9 cellular contexts compared by ENCODE assay signal in the genomic region with DNA sequence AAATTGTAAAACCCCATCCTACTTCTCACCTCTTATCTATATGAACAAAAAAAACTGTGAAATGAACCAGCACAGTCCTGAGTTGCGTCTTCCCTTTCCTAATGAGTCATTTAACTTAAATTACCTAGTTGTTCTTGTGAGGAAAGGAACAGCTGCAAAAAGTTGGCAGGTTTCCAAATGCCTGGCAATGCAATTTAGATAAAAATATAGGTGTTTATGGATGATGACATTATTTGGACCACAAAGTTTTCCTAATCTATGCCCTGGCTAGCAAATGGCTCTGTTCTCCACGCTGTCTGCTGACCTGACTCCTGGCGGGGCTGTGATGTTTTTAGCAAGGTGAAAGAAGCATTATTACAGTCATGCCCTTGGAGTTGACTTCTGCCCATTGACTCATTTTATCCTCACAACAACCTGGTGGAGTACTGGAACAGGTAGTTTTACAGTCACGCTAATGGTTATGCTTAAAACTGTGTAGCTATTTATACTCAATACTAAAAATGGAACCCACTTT. TPM values are rescaled to one million over a fixed set of nuclear protein-coding genes. Genes with fewer than 3 reads are reported as not detected.
DNase-seq lines count a peak whose midpoint lies in the region; ATAC-seq, FAIRE-seq and TF ChIP-seq lines count a peak whose summit lies in the region.
"Had no signal": no experiment of that assay in that cellular context is flagged by ENCODE, and none has a peak within 500 bp of the region (broad histone marks: within the 10 kb centered on the region; RNA-seq: fewer than 3 reads in every experiment).

No MANE protein-coding gene starts in this region.

- ATAC-seq in GM19372 (IDR thresholded peaks at IDR 0.05; ENCODE audit: low read depth, unreplicated experiment) (peak; percentile 64), HG03354 (IDR thresholded peaks at IDR 0.05; ENCODE audit: poor library complexity, severe bottlenecking, unreplicated experiment) (peak; percentile 79)
- ATAC-seq in stimulated activated naive B cell treated with anti-CD40 and anti-IgM and Interleukin-4, amounts not matched to agents 10 μg/mL and 1 μg/mL and 100 μg/mL, for 72 hours (replicated peaks) = peak; percentile 74 to 86

- H3K36me3 ChIP-seq in spleen = no peaks in the 10 kb centered on the region

- no peaks in the 10 kb centered on the region for H3K9me3 Mint-ChIP-seq in activated CD4-positive, alpha-beta memory T cell treated with anti-CD3 and anti-CD28 coated beads, Interleukin-2, amount 10 ng/mL, durations not matched to agents 7 days and 5 days
- no peaks in the 10 kb centered on the region for H3K9me3 Mint-ChIP-seq in stimulated activated naive B cell treated with anti-CD40 and anti-IgM and Interleukin-4, amounts not matched to agents 10 μg/mL and 1 μg/mL and 100 μg/mL, for 72 hours

- peaks cover 7% of the 10 kb centered on the region for H3K27me3 Mint-ChIP-seq in activated CD4-positive, alpha-beta memory T cell treated with anti-CD3 and anti-CD28 coated beads, Interleukin-2, amount 10 ng/mL, durations not matched to agents 7 days and 5 days
- peaks cover 8 to 9% of the 10 kb centered on the region in 2 donors for H3K27me3 Mint-ChIP-seq in stimulated activated naive B cell treated with anti-CD40 and anti-IgM and Interleukin-4, amounts not matched to agents 10 μg/mL and 1 μg/mL and 100 μg/mL, for 72 hours

- peak overlapping the region; percentile 12 for H3K27ac Mint-ChIP-seq in activated CD4-positive, alpha-beta memory T cell treated with anti-CD3 and anti-CD28 coated beads, Interleukin-2, amount 10 ng/mL, durations not matched to agents 7 days and 5 days
- peak overlapping the region; percentile 65 for H3K27ac Mint-ChIP-seq in stimulated activated naive B cell treated with anti-CD40 and anti-IgM and Interleukin-4, amounts not matched to agents 10 μg/mL and 1 μg/mL and 100 μg/mL, for 72 hours

- TF ChIP-seq POLR2A in GM12892 (IDR thresholded peaks at IDR 0.05; ENCODE audit: low read depth, low read length) (no peak), spleen (IDR thresholded peaks at IDR 0.05) (no peak)

- no peak overlapping the region for H3K4me3 Mint-ChIP-seq in activated CD4-positive, alpha-beta memory T cell treated with anti-CD3 and anti-CD28 coated beads, Interleukin-2, amount 10 ng/mL, durations not matched to agents 7 days and 5 days
- H3K4me3 Mint-ChIP-seq in stimulated activated naive B cell treated with anti-CD40 and anti-IgM and Interleukin-4, amounts not matched to agents 10 μg/mL and 1 μg/mL and 100 μg/mL, for 72 hours = no peak overlapping the region

- H3K4me3 ChIP-seq in spleen = no peak overlapping the region

- DNase-seq in GM12892 (ENCODE audit: insufficient read length) = peak; percentile 19
- peak; percentile 23 for DNase-seq in activated CD4-positive, alpha-beta memory T cell treated with anti-CD3 and anti-CD28 coated beads, Interleukin-2, amount 10 ng/mL, durations not matched to agents 7 days and 5 days
- peak; percentile 5 for DNase-seq in stimulated activated naive B cell treated with anti-CD40 and anti-IgM and Interleukin-4, amounts not matched to agents 10 μg/mL and 1 μg/mL and 100 μg/mL, for 72 hours
- DNase-seq in NCI-H345 (lab: John Stamatoyannopoulos, UW) = no peak
- DNase-seq in spleen = no peak
- no peak for DNase-seq in activated CD4-positive, alpha-beta T cell treated with anti-CD3 and anti-CD28 coated beads, Interleukin-2, amount 50 U/mL, for 1 hour

- H3K9me3 ChIP-seq in spleen = no peaks in the 10 kb centered on the region

- CTCF ChIA-PET in activated CD4-positive, alpha-beta memory T cell treated with anti-CD3 and anti-CD28 coated beads, Interleukin-2, amount 10 ng/mL, durations not matched to agents 7 days and 5 days (lab: Charles Lee) = no interaction called here

- no peak for TF ChIP-seq CTCF in spleen (IDR thresholded peaks at IDR 0.05 in 8 of 11, conservative IDR thresholded peaks at IDR 0.05 in 3 of 11)

- peak; percentile 95 for FAIRE-seq in GM12892 (lab: Jason Lieb, UNC)

- peaks cover 29% of the 10 kb centered on the region for H3K4me1 Mint-ChIP-seq in activated CD4-positive, alpha-beta memory T cell treated with anti-CD3 and anti-CD28 coated beads, Interleukin-2, amount 10 ng/mL, durations not matched to agents 7 days and 5 days
- H3K4me1 Mint-ChIP-seq in stimulated activated naive B cell treated with anti-CD40 and anti-IgM and Interleukin-4, amounts not matched to agents 10 μg/mL and 1 μg/mL and 100 μg/mL, for 72 hours = peaks cover 3 to 10% of the 10 kb centered on the region in 2 donors

- WGBS in spleen, 5 donors = 62 to 78% (median 71%) methylated on average over 4 of the region's 4 CpGs

- H3K4me1 ChIP-seq in spleen = no peaks in the 10 kb centered on the region

- POLR2A ChIA-PET in activated CD4-positive, alpha-beta memory T cell treated with anti-CD3 and anti-CD28 coated beads, Interleukin-2, amount 10 ng/mL, durations not matched to agents 7 days and 5 days (lab: Charles Lee) = interaction anchor here (0.9 kb wide), 2 partner anchors 31 to 117 kb away, joined by 3 to 4 read pairs; no protein-coding TSS in a partner anchor

- H3K27me3 ChIP-seq in spleen (replicated peaks in 1 of 7) = no peaks in the 10 kb centered on the region

- H3K36me3 Mint-ChIP-seq in activated CD4-positive, alpha-beta memory T cell treated with anti-CD3 and anti-CD28 coated beads, Interleukin-2, amount 10 ng/mL, durations not matched to agents 7 days and 5 days (ENCODE audit: low read depth) = no peaks in the 10 kb centered on the region
- no peaks in the 10 kb centered on the region for H3K36me3 Mint-ChIP-seq in stimulated activated naive B cell treated with anti-CD40 and anti-IgM and Interleukin-4, amounts not matched to agents 10 μg/mL and 1 μg/mL and 100 μg/mL, for 72 hours

- no peak overlapping the region for H3K27ac ChIP-seq in spleen
- H3K27ac ChIP-seq: KMS-11 had no signal

- intact Hi-C loops in spleen (cut with DNase I; ENCODE audit: low total_unique reads) = no loop called here

RNA-seq across cellular contexts. Expression of a gene that starts 29.8 kb away (rescaled TPM):
- polyA plus RNA-seq in GM12892 (2012; ENCODE audit: missing spikeins) = 2.0 TPM
- total RNA-seq in activated CD4-positive, alpha-beta memory T cell treated with anti-CD3 and anti-CD28 coated beads, Interleukin-2, amount 10 ng/mL, durations not matched to agents 7 days and 5 days = 10 to 100 TPM; 40.9 to 44.9 TPM
- 10 to 100 TPM; 30.0 to 70.4 (median 46.9) TPM for total RNA-seq in spleen
- polyA plus RNA-seq in spleen = 1 to 10 TPM in 1 of 3 donors, under 1 TPM in 2; 0.59 to 1.8 (median 0.64) TPM

Comparison
In these comparisons a context has a peak if more than half of its experiments do, and no peak if none do; other contexts are left out.
1. DNase-seq: peak in GM12892 (single experiment), activated CD4-positive, alpha-beta memory T cell treated with anti-CD3 and anti-CD28 coated beads, Interleukin-2, amount 10 ng/mL, durations not matched to agents 7 days and 5 days (single experiment) and stimulated activated naive B cell treated with anti-CD40 and anti-IgM and Interleukin-4, amounts not matched to agents 10 μg/mL and 1 μg/mL and 100 μg/mL, for 72 hours (single experiment); none in NCI-H345 (single experiment), spleen (single experiment) and activated CD4-positive, alpha-beta T cell treated with anti-CD3 and anti-CD28 coated beads, Interleukin-2, amount 50 U/mL, for 1 hour (single experiment).
2. Peak in every context shown above with its lines, with median percentiles within 50 percentile points of each other: ATAC-seq.